In genomic region chr7:118657391-118658005, GRCh38 we compare ENCODE assay signal across 15 cellular contexts.
DNase-seq lines count a peak whose midpoint lies in the region; ATAC-seq and TF ChIP-seq lines count a peak whose summit lies in the region.
"Had no signal": no experiment of that assay in that cellular context is flagged by ENCODE, and none has a peak within 500 bp of the region (broad histone marks: within the 10 kb centered on the region; RNA-seq: fewer than 3 reads in every experiment).

No MANE protein-coding gene starts in this region.

- H3K27ac Mint-ChIP-seq in effector memory CD8-positive, alpha-beta T cell = no peak overlapping the region
- H3K27ac Mint-ChIP-seq: activated naive CD4-positive, alpha-beta T cell treated with anti-CD3 and anti-CD28 coated beads, Interleukin-2, amount 10 ng/mL, durations not matched to agents 7 days and 5 days; memory B cell had no signal

- no peak for TF ChIP-seq CTCF in hepatocyte (IDR thresholded peaks at IDR 0.05; ENCODE audit: poor library complexity)

- H3K79me2 ChIP-seq in hepatocyte = no peaks in the 10 kb centered on the region

- no peaks in the 10 kb centered on the region for H4K20me1 ChIP-seq in hepatocyte (ENCODE audit: insufficient read depth, poor library complexity, severe bottlenecking)

- H3K4me2 ChIP-seq in hepatocyte = no peak overlapping the region

- H3K36me3 ChIP-seq in hepatocyte (replicated peaks; ENCODE audit: insufficient read depth, low read depth) = no peaks in the 10 kb centered on the region
- H3K36me3 ChIP-seq: right lobe of liver, SJCRH30, uterus had no signal

- DNase-seq in hepatocyte (ENCODE audit: low spot score) = no peak
- no peak for DNase-seq in stimulated activated CD4-positive, alpha-beta T cell treated with anti-CD3 and anti-CD28 coated beads, Interleukin-2, amount 100 ng/mL, for 24 hours
- no peak for DNase-seq in effector memory CD8-positive, alpha-beta T cell
- DNase-seq in ecto neural progenitor cell (ENCODE audit: low spot score) = no peak
- no peak for DNase-seq in NK-92 treated with Interleukin-12 subunit alpha and Interleukin-12 subunit beta, amount 100 ng/mL, for 24 hours (lab: John Stamatoyannopoulos, UW)
- DNase-seq: activated naive CD4-positive, alpha-beta T cell treated with anti-CD3 and anti-CD28 coated beads, Interleukin-2, amount 10 ng/mL, durations not matched to agents 7 days and 5 days; glutamatergic neuron; NCI-H2081 treated with DMSO at 0.1 percent for 48 hours; right lobe of liver; SJCRH30; uterus had no signal

- H3K4me3 Mint-ChIP-seq in effector memory CD8-positive, alpha-beta T cell = no peak overlapping the region
- H3K4me3 Mint-ChIP-seq: activated naive CD4-positive, alpha-beta T cell treated with anti-CD3 and anti-CD28 coated beads, Interleukin-2, amount 10 ng/mL, durations not matched to agents 7 days and 5 days; memory B cell had no signal

- H3K4me3 ChIP-seq in hepatocyte = no peak overlapping the region
- H3K4me3 ChIP-seq: right lobe of liver, SJCRH30, uterus had no signal

- H3K27me3 Mint-ChIP-seq in effector memory CD8-positive, alpha-beta T cell = no peaks in the 10 kb centered on the region
- H3K27me3 Mint-ChIP-seq: activated naive CD4-positive, alpha-beta T cell treated with anti-CD3 and anti-CD28 coated beads, Interleukin-2, amount 10 ng/mL, durations not matched to agents 7 days and 5 days; memory B cell had no signal

- H3K9me2 ChIP-seq in hepatocyte (replicated peaks; ENCODE audit: insufficient read depth) = no peaks in the 10 kb centered on the region

- 75% methylated on average over 5 of the region's 5 CpGs for WGBS in hepatocyte (ENCODE audit: low lambda C conversion rate, missing lambda C conversion rate)

- peaks cover 0 to 3% of the 10 kb centered on the region in 2 donors for H3K9me3 Mint-ChIP-seq in effector memory CD8-positive, alpha-beta T cell
- H3K9me3 Mint-ChIP-seq: activated naive CD4-positive, alpha-beta T cell treated with anti-CD3 and anti-CD28 coated beads, Interleukin-2, amount 10 ng/mL, durations not matched to agents 7 days and 5 days; memory B cell had no signal

- H3K9me3 ChIP-seq in hepatocyte (ENCODE audit: low read depth) = no peaks in the 10 kb centered on the region
- H3K9me3 ChIP-seq: right lobe of liver, SJCRH30, uterus had no signal

- H2AFZ ChIP-seq in hepatocyte = peak overlapping the region; percentile 37

- no peaks in the 10 kb centered on the region for H3K4me1 Mint-ChIP-seq in effector memory CD8-positive, alpha-beta T cell (ENCODE audit: low read depth in 2 of 2)
- H3K4me1 Mint-ChIP-seq: activated naive CD4-positive, alpha-beta T cell treated with anti-CD3 and anti-CD28 coated beads, Interleukin-2, amount 10 ng/mL, durations not matched to agents 7 days and 5 days; memory B cell had no signal

- ATAC-seq in GM19023 (IDR thresholded peaks at IDR 0.05; ENCODE audit: unreplicated experiment) = peak; percentile 82
- ATAC-seq in GM21825 (IDR thresholded peaks at IDR 0.05; ENCODE audit: unreplicated experiment) = peak; percentile 61
- peak; percentile 88 for ATAC-seq in HG03432 (IDR thresholded peaks at IDR 0.05; ENCODE audit: unreplicated experiment)
- ATAC-seq in effector memory CD8-positive, alpha-beta T cell (replicated peaks) = no peak

- H3K27me3 ChIP-seq in hepatocyte = no peaks in the 10 kb centered on the region
- H3K27me3 ChIP-seq: right lobe of liver, SJCRH30, uterus had no signal

- H3K27ac ChIP-seq in hepatocyte = no peak overlapping the region
- H3K27ac ChIP-seq: right lobe of liver, SJCRH30, uterus had no signal

- H3K4me1 ChIP-seq in hepatocyte (ENCODE audit: insufficient read depth) = no peaks in the 10 kb centered on the region
- H3K4me1 ChIP-seq: right lobe of liver, SJCRH30, uterus had no signal

- no peaks in the 10 kb centered on the region for H3K36me3 Mint-ChIP-seq in effector memory CD8-positive, alpha-beta T cell (ENCODE audit: insufficient read depth)
- H3K36me3 Mint-ChIP-seq: activated naive CD4-positive, alpha-beta T cell treated with anti-CD3 and anti-CD28 coated beads, Interleukin-2, amount 10 ng/mL, durations not matched to agents 7 days and 5 days; memory B cell had no signal
